11 cellular contexts compared by ENCODE assay signal in the genomic region with DNA sequence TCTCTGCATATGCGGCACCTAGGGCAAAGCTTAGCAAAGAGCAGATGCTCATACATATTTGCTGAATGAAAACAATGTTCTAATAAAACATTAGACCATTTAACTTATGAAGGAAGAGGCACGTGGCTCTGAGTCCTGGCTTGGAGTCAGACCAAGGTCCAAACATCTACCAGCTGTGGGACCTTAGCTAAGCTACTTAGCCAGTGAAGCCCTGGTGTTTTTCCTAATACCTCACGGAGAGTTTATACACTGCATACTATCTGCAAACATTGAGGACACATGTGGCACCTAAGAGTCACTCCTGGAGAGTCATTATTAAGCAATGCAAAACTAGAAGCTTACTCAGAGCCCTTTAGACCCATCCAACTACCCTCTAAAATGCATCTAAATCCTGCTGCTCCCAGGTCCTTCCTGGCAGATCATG. TPM values are rescaled to one million over a fixed set of nuclear protein-coding genes. Genes with fewer than 3 reads are reported as not detected.
DNase-seq lines count a peak whose midpoint lies in the region; ATAC-seq and TF ChIP-seq lines count a peak whose summit lies in the region.
"Had no signal": no experiment of that assay in that cellular context is flagged by ENCODE, and none has a peak within 500 bp of the region (broad histone marks: within the 10 kb centered on the region; RNA-seq: fewer than 3 reads in every experiment).

No MANE protein-coding gene starts in this region.

- peak overlapping the region; percentile 57 for H3K27ac ChIP-seq in smooth muscle cell (ENCODE audit: low read depth)
- H3K27ac ChIP-seq in CD8-positive, alpha-beta T cell (ENCODE audit: low read depth, low read length), result no peak overlapping the region
- H3K27ac ChIP-seq: SJSA1 had no signal

- H3K36me3 Mint-ChIP-seq in CD8-positive, alpha-beta T cell, result no peaks in the 10 kb centered on the region

- no peaks in the 10 kb centered on the region for H3K36me3 ChIP-seq in smooth muscle cell (ENCODE audit: low read depth)
- no peaks in the 10 kb centered on the region for H3K36me3 ChIP-seq in CD8-positive, alpha-beta T cell (ENCODE audit: insufficient read depth, low read length)

- H3K27me3 ChIP-seq in smooth muscle cell (ENCODE audit: low read depth), result no peaks in the 10 kb centered on the region
- H3K27me3 ChIP-seq in CD8-positive, alpha-beta T cell (ENCODE audit: insufficient read depth, low read length), result no peaks in the 10 kb centered on the region
- H3K27me3 ChIP-seq: SJSA1 had no signal

- ATAC-seq in left lobe of liver, result peak; percentile 77
- no peak for ATAC-seq in GM18873 (IDR thresholded peaks at IDR 0.05; ENCODE audit: low FRiP score, unreplicated experiment)
- ATAC-seq in CD8-positive, alpha-beta T cell, result no peak
- ATAC-seq: activated CD8-positive, alpha-beta T cell treated with anti-CD3 and anti-CD28 coated beads, Interleukin-2, amount 10 ng/mL, durations not matched to agents 7 days and 5 days; activated naive CD8-positive, alpha-beta T cell treated with anti-CD3 and anti-CD28 coated beads, Interleukin-2, amount 50 U/mL, for 24 hours had no signal

- no peak overlapping the region for H3K9ac ChIP-seq in smooth muscle cell (ENCODE audit: low read depth)

- H3K9me3 ChIP-seq in smooth muscle cell (replicated peaks; ENCODE audit: low read depth), result no peaks in the 10 kb centered on the region
- H3K9me3 ChIP-seq in CD8-positive, alpha-beta T cell (ENCODE audit: low read length), result no peaks in the 10 kb centered on the region
- H3K9me3 ChIP-seq: SJSA1 had no signal

- H3K4me3 ChIP-seq in cardiac fibroblast (replicated peaks in 1 of 2; ENCODE audit: low read depth in 2 of 2, low read length in 2 of 2) (no peak overlapping the region), smooth muscle cell (no peak overlapping the region)
- no peak overlapping the region for H3K4me3 ChIP-seq in CD8-positive, alpha-beta T cell (ENCODE audit: low read depth, low read length)
- H3K4me3 ChIP-seq: SJSA1 had no signal

- 66% methylated on average over 3 of the region's 3 CpGs for WGBS in smooth muscle cell (ENCODE audit: low lambda C conversion rate)

- H3K27me3 Mint-ChIP-seq in CD8-positive, alpha-beta T cell (ENCODE audit: low read depth), result peaks cover 6% of the 10 kb centered on the region

- CTCF ChIA-PET in CD8-positive, alpha-beta T cell (lab: Charles Lee), result no interaction called here

- TF ChIP-seq CTCF in cardiac fibroblast (IDR thresholded peaks at IDR 0.05; ENCODE audit: low read depth, low read length) (no peak), smooth muscle cell (IDR thresholded peaks at IDR 0.05; ENCODE audit: borderline replicate concordance, insufficient read depth, poor library complexity, severe bottlenecking) (no peak)
- no peak for TF ChIP-seq CTCF in CD8-positive, alpha-beta T cell (IDR thresholded peaks at IDR 0.05)

- intact Hi-C loops in CD8-positive, alpha-beta T cell (cut with DNase I, micrococcal nuclease), result no loop called here

- H3K4me2 ChIP-seq in smooth muscle cell, result peak overlapping the region; percentile 49

- H3K4me1 ChIP-seq in smooth muscle cell (ENCODE audit: low read depth), result peaks cover 16% of the 10 kb centered on the region
- H3K4me1 ChIP-seq in CD8-positive, alpha-beta T cell (ENCODE audit: insufficient read depth, low read length), result no peaks in the 10 kb centered on the region

- POLR2A ChIA-PET in CD8-positive, alpha-beta T cell (lab: Charles Lee), result no interaction called here

- peak; percentile 91 for DNase-seq in HS-5 (ENCODE audit: low read depth)
- DNase-seq in cardiac fibroblast (ENCODE audit: low read depth in 2 of 2), result peak; percentile 73 to 83
- DNase-seq in left lobe of liver (ENCODE audit: low spot score), result no peak
- DNase-seq in smooth muscle cell (lab: John Stamatoyannopoulos, UW; ENCODE audit: unreplicated experiment), result no peak
- DNase-seq in CD8-positive, alpha-beta T cell, result no peak
- no peak for DNase-seq in OCI-M2 (lab: John Stamatoyannopoulos, UW; ENCODE audit: unreplicated experiment)
- DNase-seq in islet precursor cell, result no peak
- DNase-seq: activated CD8-positive, alpha-beta T cell treated with anti-CD3 and anti-CD28 coated beads, Interleukin-2, amount 10 ng/mL, durations not matched to agents 7 days and 5 days; activated naive CD8-positive, alpha-beta T cell treated with anti-CD3 and anti-CD28 coated beads, Interleukin-2, amount 50 U/mL, for 24 hours had no signal

- no peaks in the 10 kb centered on the region for H3K4me1 Mint-ChIP-seq in CD8-positive, alpha-beta T cell (ENCODE audit: low read depth)
- H3K4me1 Mint-ChIP-seq: activated naive CD8-positive, alpha-beta T cell treated with anti-CD3 and anti-CD28 coated beads, Interleukin-2, amount 50 U/mL, for 24 hours had no signal

- H2AFZ ChIP-seq in smooth muscle cell (ENCODE audit: low read depth), result no peak overlapping the region

- H3K4me3 Mint-ChIP-seq in CD8-positive, alpha-beta T cell, result no peak overlapping the region
- H3K4me3 Mint-ChIP-seq: activated CD8-positive, alpha-beta T cell treated with anti-CD3 and anti-CD28 coated beads, Interleukin-2, amount 10 ng/mL, durations not matched to agents 7 days and 5 days; activated naive CD8-positive, alpha-beta T cell treated with anti-CD3 and anti-CD28 coated beads, Interleukin-2, amount 50 U/mL, for 24 hours had no signal

- no peak overlapping the region for H3K27ac Mint-ChIP-seq in CD8-positive, alpha-beta T cell
- H3K27ac Mint-ChIP-seq: activated CD8-positive, alpha-beta T cell treated with anti-CD3 and anti-CD28 coated beads, Interleukin-2, amount 10 ng/mL, durations not matched to agents 7 days and 5 days; activated naive CD8-positive, alpha-beta T cell treated with anti-CD3 and anti-CD28 coated beads, Interleukin-2, amount 50 U/mL, for 24 hours had no signal

- no peaks in the 10 kb centered on the region for H3F3A ChIP-seq in smooth muscle cell (ENCODE audit: low read depth)

- no peaks in the 10 kb centered on the region for H3K9me3 Mint-ChIP-seq in CD8-positive, alpha-beta T cell
- H3K9me3 Mint-ChIP-seq: activated naive CD8-positive, alpha-beta T cell treated with anti-CD3 and anti-CD28 coated beads, Interleukin-2, amount 50 U/mL, for 24 hours had no signal

- H3K79me2 ChIP-seq in smooth muscle cell (ENCODE audit: low read depth), result peaks cover 93% of the 10 kb centered on the region

- H4K20me1 ChIP-seq in smooth muscle cell (ENCODE audit: low read depth), result peaks cover 22% of the 10 kb centered on the region

RNA-seq across cellular contexts. Expression of a gene that starts 9.0 kb away (rescaled TPM):
- total RNA-seq in left lobe of liver (9.1 TPM), smooth muscle cell (135 and 165 TPM in 2 replicates)
- polyA plus RNA-seq in smooth muscle cell, result 56.5 and 77.8 TPM in 2 replicates
- total RNA-seq in CD8-positive, alpha-beta T cell, result not detected
- total RNA-seq: activated CD8-positive, alpha-beta T cell treated with anti-CD3 and anti-CD28 coated beads, Interleukin-2, amount 10 ng/mL, durations not matched to agents 7 days and 5 days had no signal

Comparison
In these comparisons a context has a peak if more than half of its experiments do, and no peak if none do; other contexts are left out.
1. DNase-seq: peak in HS-5 (single experiment) and cardiac fibroblast (2 of 2); none in left lobe of liver (single experiment), smooth muscle cell (single experiment), CD8-positive, alpha-beta T cell (0 of 7), OCI-M2 (single experiment) and islet precursor cell (single experiment).
2. RNA of a gene that starts 9.0 kb away (total RNA-seq): 135 to 165 TPM in smooth muscle cell; 9.1 TPM in left lobe of liver (single experiment) and not detected in CD8-positive, alpha-beta T cell; every median in the first group is over 10 times any median in the second.